ENCODE assay signal across 1 cellular context in genomic region chr9:91949293-91949945, GRCh38.
TF ChIP-seq lines count a peak whose summit lies in the region.

No MANE protein-coding gene starts in this region.

TF ChIP-seq in HepG2, 621 proteins besides CTCF, POLR2A, EP300 and RAD21 (continued from another document):
- TF ChIP-seq ZNF792 (CRISPR knock-in tag; IDR thresholded peaks at IDR 0.05), result no peak
- no peak for TF ChIP-seq CEBPB (IDR thresholded peaks at IDR 0.05; ENCODE audit: borderline replicate concordance, low read depth, low read length)
- no peak for TF ChIP-seq ZNF564 (CRISPR knock-in tag; IDR thresholded peaks at IDR 0.05)
- TF ChIP-seq MYNN (CRISPR knock-in tag; IDR thresholded peaks at IDR 0.05; ENCODE audit: low read depth), result no peak
- no peak for TF ChIP-seq ZSCAN25 (CRISPR knock-in tag; IDR thresholded peaks at IDR 0.05)
- TF ChIP-seq ZNF619 (CRISPR knock-in tag; IDR thresholded peaks at IDR 0.05), result no peak
- no peak for TF ChIP-seq ZNF709 (CRISPR knock-in tag; IDR thresholded peaks at IDR 0.05)
- TF ChIP-seq KAT8 (CRISPR knock-in tag; IDR thresholded peaks at IDR 0.05), result no peak
- no peak for TF ChIP-seq ZNF230 (CRISPR knock-in tag; IDR thresholded peaks at IDR 0.05)
- TF ChIP-seq NR0B2 (CRISPR knock-in tag; IDR thresholded peaks at IDR 0.05), result no peak
- no peak for TF ChIP-seq RBFOX2 (IDR thresholded peaks at IDR 0.05; ENCODE audit: low read depth, low read length)
- TF ChIP-seq RFX3 (CRISPR knock-in tag; IDR thresholded peaks at IDR 0.05), result no peak
- no peak for TF ChIP-seq ZZZ3 (CRISPR knock-in tag; IDR thresholded peaks at IDR 0.05; ENCODE audit: borderline replicate concordance)
- TF ChIP-seq IKZF1 (IDR thresholded peaks at IDR 0.05), result no peak
TF ChIP-seq in HepG2: peak in this region for 0.
